ENCODE assay signal across 31 cellular contexts in the genomic region with DNA sequence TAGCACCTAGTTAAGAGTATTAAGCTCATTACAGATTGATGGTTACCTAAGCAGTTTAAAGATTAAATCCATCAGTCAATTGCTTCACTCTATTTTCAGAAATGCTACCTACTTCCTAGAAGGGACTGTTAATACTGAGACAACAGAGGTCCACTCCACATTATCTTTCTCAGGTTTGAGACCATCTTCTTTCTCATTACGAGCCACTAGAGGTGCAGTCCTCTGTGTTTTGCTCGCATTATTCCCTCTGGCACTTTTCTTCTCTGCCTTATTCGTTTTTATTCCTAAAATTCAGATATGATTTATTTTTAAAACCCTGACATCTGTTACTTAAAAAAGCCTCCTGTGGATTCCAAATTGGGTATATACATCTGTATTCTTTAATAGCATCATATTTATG.
DNase-seq lines count a peak whose midpoint lies in the region; ATAC-seq, FAIRE-seq and TF ChIP-seq lines count a peak whose summit lies in the region.
"Had no signal": no experiment of that assay in that cellular context is flagged by ENCODE, and none has a peak within 500 bp of the region (broad histone marks: within the 10 kb centered on the region; RNA-seq: fewer than 3 reads in every experiment).

No MANE protein-coding gene starts in this region.

- 25 to 36% methylated on average over 3 of the region's 3 CpGs for WGBS in upper lobe of left lung, 2 donors
- 12 to 21% methylated on average over 3 of the region's 3 CpGs for WGBS in body of pancreas, 2 donors
- 24 to 29% (median 25%) methylated on average over 3 of the region's 3 CpGs for WGBS in small intestine, 3 donors

- no peaks in the 10 kb centered on the region for H3K9me3 Mint-ChIP-seq in GM23338

- H3K27ac ChIP-seq in GM23338 (ENCODE audit: low read depth) (no peak overlapping the region), OCI-LY3 (ENCODE audit: low read length) (no peak overlapping the region), brain microvascular endothelial cell (no peak overlapping the region), upper lobe of left lung (no peak overlapping the region), body of pancreas (no peak overlapping the region), small intestine (ENCODE audit: low read depth in 1 of 2, low read length in 1 of 2) (no peak overlapping the region)
- H3K27ac ChIP-seq: A549; BLaER1 treated with 17β-estradiol and CSF1 and Interleukin-3, amounts not matched to agents 10 nM and 100 nM; HL-60; SJSA1 had no signal

- no peak for TF ChIP-seq EP300 in upper lobe of left lung (IDR thresholded peaks at IDR 0.05)

- H3K27me3 ChIP-seq in GM23338 (ENCODE audit: insufficient read depth) = no peaks in the 10 kb centered on the region
- H3K27me3 ChIP-seq in OCI-LY3 (ENCODE audit: low read depth, low read length) = no peaks in the 10 kb centered on the region
- H3K27me3 ChIP-seq in brain microvascular endothelial cell (replicated peaks) = no peaks in the 10 kb centered on the region
- no peaks in the 10 kb centered on the region for H3K27me3 ChIP-seq in upper lobe of left lung
- no peaks in the 10 kb centered on the region for H3K27me3 ChIP-seq in body of pancreas
- H3K27me3 ChIP-seq in small intestine (ENCODE audit: control insufficient read depth in 2 of 2, insufficient read depth in 2 of 2, low read length in 2 of 2) = no peaks in the 10 kb centered on the region
- H3K27me3 ChIP-seq: BLaER1 treated with 17β-estradiol and CSF1 and Interleukin-3, amounts not matched to agents 10 nM and 100 nM; SJSA1 had no signal

- H3K4me2 ChIP-seq in GM23338 (no peak overlapping the region), OCI-LY3 (ENCODE audit: low read length) (peak overlapping the region; percentile 8; the same call in 1 of the 2 replicates)
- H3K4me2 ChIP-seq: A549; BLaER1 treated with 17β-estradiol and CSF1 and Interleukin-3, amounts not matched to agents 10 nM and 100 nM had no signal

- H3K79me2 ChIP-seq in GM23338 (replicated peaks; ENCODE audit: insufficient read depth) = no peaks in the 10 kb centered on the region
- no peaks in the 10 kb centered on the region for H3K79me2 ChIP-seq in OCI-LY3 (ENCODE audit: low read length)

- TF ChIP-seq POLR2A in upper lobe of left lung (IDR thresholded peaks at IDR 0.05) (no peak), body of pancreas (IDR thresholded peaks at IDR 0.05) (no peak)

- FAIRE-seq in small intestine (lab: Jason Lieb, UNC) = no peak
- FAIRE-seq: A549, GM12892, H1 had no signal

- H2AFZ ChIP-seq in GM23338 (no peak overlapping the region), OCI-LY3 (ENCODE audit: low read depth, low read length) (peak overlapping the region; percentile 22; the same call in 1 of the 2 replicates)

- H3K4me1 ChIP-seq in GM23338 (ENCODE audit: insufficient read depth) (no peaks in the 10 kb centered on the region), OCI-LY3 (ENCODE audit: low read length) (no peaks in the 10 kb centered on the region), upper lobe of left lung (no peaks in the 10 kb centered on the region), body of pancreas (no peaks in the 10 kb centered on the region), small intestine (ENCODE audit: control insufficient read depth in 2 of 2, insufficient read depth in 1 of 2, low read depth in 1 of 2, low read length in 1 of 2) (no peaks in the 10 kb centered on the region)
- H3K4me1 ChIP-seq: A549; BLaER1 treated with 17β-estradiol and CSF1 and Interleukin-3, amounts not matched to agents 10 nM and 100 nM; Caco-2; SJSA1 had no signal

- H3K27me3 Mint-ChIP-seq in GM23338 (ENCODE audit: insufficient read depth, low read depth, poor library complexity) = no peaks in the 10 kb centered on the region

- H3K4me3 ChIP-seq in GM23338 = no peak overlapping the region
- no peak overlapping the region for H3K4me3 ChIP-seq in OCI-LY3 (ENCODE audit: low read length)
- H3K4me3 ChIP-seq in brain microvascular endothelial cell (ENCODE audit: low read depth, low read length) = no peak overlapping the region
- no peak overlapping the region for H3K4me3 ChIP-seq in upper lobe of left lung
- no peak overlapping the region for H3K4me3 ChIP-seq in body of pancreas
- H3K4me3 ChIP-seq in small intestine (ENCODE audit: low read depth in 1 of 2, low read length in 2 of 2) = no peak overlapping the region
- H3K4me3 ChIP-seq: A549; BLaER1 treated with 17β-estradiol and CSF1 and Interleukin-3, amounts not matched to agents 10 nM and 100 nM; SJSA1 had no signal

- intact Hi-C loops in body of pancreas (cut with DNase I) = no loop called here

- no peak for ATAC-seq in GM23338
- no peak for ATAC-seq in upper lobe of left lung (ENCODE audit: low FRiP score in 2 of 2)
- ATAC-seq in body of pancreas = no peak
- ATAC-seq: A549; CD8-positive, alpha-beta T cell; HCT116 had no signal

- H3K9me3 ChIP-seq in OCI-LY3 (ENCODE audit: insufficient read depth, low read length) (no peaks in the 10 kb centered on the region), upper lobe of left lung (no peaks in the 10 kb centered on the region), body of pancreas (no peaks in the 10 kb centered on the region), small intestine (ENCODE audit: control insufficient read depth, low read depth) (no peaks in the 10 kb centered on the region)
- H3K9me3 ChIP-seq: A549; BLaER1 treated with 17β-estradiol and CSF1 and Interleukin-3, amounts not matched to agents 10 nM and 100 nM; Caco-2; SJSA1 had no signal

- H4K20me1 ChIP-seq in GM23338 (replicated peaks; ENCODE audit: insufficient read depth) (no peaks in the 10 kb centered on the region), OCI-LY3 (ENCODE audit: insufficient read depth, low read length) (no peaks in the 10 kb centered on the region)
- H4K20me1 ChIP-seq: BLaER1 treated with 17β-estradiol and CSF1 and Interleukin-3, amounts not matched to agents 10 nM and 100 nM had no signal

- H3K4me1 Mint-ChIP-seq in GM23338 = no peaks in the 10 kb centered on the region

- no peak overlapping the region for H3K9ac ChIP-seq in OCI-LY3 (ENCODE audit: low read length)
- H3K9ac ChIP-seq: BLaER1 treated with 17β-estradiol and CSF1 and Interleukin-3, amounts not matched to agents 10 nM and 100 nM had no signal

- peak in 1 of 2 experiments; percentile 21; a peak in 3 of 4 replicates for TF ChIP-seq CTCF in GM23338 (conservative IDR thresholded peaks at IDR 0.05; ENCODE audit: low read depth in 2 of 2)
- TF ChIP-seq CTCF in OCI-LY3 (IDR thresholded peaks at IDR 0.05; ENCODE audit: low read depth, low read length) = no peak
- TF ChIP-seq CTCF in brain microvascular endothelial cell (IDR thresholded peaks at IDR 0.05; ENCODE audit: low read depth, low read length, missing control alignments) = peak; percentile 12
- TF ChIP-seq CTCF in upper lobe of left lung (IDR thresholded peaks at IDR 0.05) = no peak
- TF ChIP-seq CTCF in body of pancreas (IDR thresholded peaks at IDR 0.05) = no peak

- H3F3A ChIP-seq in GM23338 (replicated peaks; ENCODE audit: low read depth) = no peaks in the 10 kb centered on the region

- H3K4me3 Mint-ChIP-seq in GM23338 = no peak overlapping the region
- H3K4me3 Mint-ChIP-seq: CD8-positive, alpha-beta T cell had no signal

- H3K27ac Mint-ChIP-seq in GM23338 = no peak overlapping the region
- H3K27ac Mint-ChIP-seq: CD8-positive, alpha-beta T cell had no signal

- DNase-seq in GM23338 (ENCODE audit: low spot score) = peak; percentile 8
- no peak for DNase-seq in brain microvascular endothelial cell
- DNase-seq in renal cortical epithelial cell (ENCODE audit: low read depth) = peak; percentile 3
- DNase-seq in upper lobe of left lung = no peak
- no peak for DNase-seq in body of pancreas
- DNase-seq in NCI-H526 (lab: John Stamatoyannopoulos, UW) = no peak
- DNase-seq in small intestine = no peak
- DNase-seq: AML-193; Caco-2; CD8-positive, alpha-beta T cell; DMS79 treated with DMSO at 0.1 percent for 48 hours; GF-D8; NCI-H1092; NCI-H1417 treated with DMSO at 0.1 percent for 48 hours; NCI-H1694 treated with DMSO at 0.1 percent for 48 hours; NCI-H2081 treated with DMSO at 0.1 percent for 48 hours; NCI-H2171; NCI-H345; NCI-H510A treated with DMSO at 0.1 percent for 48 hours; NCI-H748 treated with DMSO at 0.1 percent for 48 hours; NK-92 treated with Interleukin-12 subunit alpha and Interleukin-12 subunit beta, amount 100 ng/mL, for 24 hours; Right ventricle myocardium superior; RPMI8226 had no signal

- peaks cover 3% of the 10 kb centered on the region; the same call in 1 of the 2 replicates for H3K9me2 ChIP-seq in GM23338 (ENCODE audit: insufficient read depth)

- no peaks in the 10 kb centered on the region for H3K36me3 Mint-ChIP-seq in GM23338 (ENCODE audit: low read depth)
- H3K36me3 Mint-ChIP-seq: CD8-positive, alpha-beta T cell had no signal

- no peaks in the 10 kb centered on the region for H3K36me3 ChIP-seq in GM23338 (ENCODE audit: insufficient read depth)
- no peaks in the 10 kb centered on the region for H3K36me3 ChIP-seq in OCI-LY3 (replicated peaks; ENCODE audit: low read depth, low read length)
- H3K36me3 ChIP-seq in brain microvascular endothelial cell (replicated peaks) = no peaks in the 10 kb centered on the region
- no peaks in the 10 kb centered on the region for H3K36me3 ChIP-seq in upper lobe of left lung
- no peaks in the 10 kb centered on the region for H3K36me3 ChIP-seq in body of pancreas (replicated peaks in 1 of 2; ENCODE audit: insufficient read depth in 1 of 2, low read depth in 2 of 2)
- H3K36me3 ChIP-seq in small intestine (ENCODE audit: control insufficient read depth in 2 of 2, insufficient read depth in 2 of 2, low read length in 2 of 2) = no peaks in the 10 kb centered on the region
- H3K36me3 ChIP-seq: BLaER1 treated with 17β-estradiol and CSF1 and Interleukin-3, amounts not matched to agents 10 nM and 100 nM; SJSA1 had no signal

- in situ Hi-C loops in brain microvascular endothelial cell (cut with HindIII; ENCODE audit: low pct_ligation_motif_present, low sequenced_read_pairs) = no loop called here

TF ChIP-seq in GM23338, 12 proteins besides CTCF, POLR2A, EP300 and RAD21:
- TF ChIP-seq EZH2 (IDR thresholded peaks at IDR 0.05; ENCODE audit: low read depth, unreplicated experiment) = no peak

Comparison
In these comparisons a context has a peak if more than half of its experiments do, and no peak if none do; other contexts are left out.
1. DNase-seq: peak in GM23338 (single experiment) and renal cortical epithelial cell (single experiment); none in brain microvascular endothelial cell (single experiment), upper lobe of left lung (0 of 2), body of pancreas (0 of 4), NCI-H526 (0 of 2) and small intestine (single experiment).